ENCODE assay signal across 1 cellular context in the genomic region with DNA sequence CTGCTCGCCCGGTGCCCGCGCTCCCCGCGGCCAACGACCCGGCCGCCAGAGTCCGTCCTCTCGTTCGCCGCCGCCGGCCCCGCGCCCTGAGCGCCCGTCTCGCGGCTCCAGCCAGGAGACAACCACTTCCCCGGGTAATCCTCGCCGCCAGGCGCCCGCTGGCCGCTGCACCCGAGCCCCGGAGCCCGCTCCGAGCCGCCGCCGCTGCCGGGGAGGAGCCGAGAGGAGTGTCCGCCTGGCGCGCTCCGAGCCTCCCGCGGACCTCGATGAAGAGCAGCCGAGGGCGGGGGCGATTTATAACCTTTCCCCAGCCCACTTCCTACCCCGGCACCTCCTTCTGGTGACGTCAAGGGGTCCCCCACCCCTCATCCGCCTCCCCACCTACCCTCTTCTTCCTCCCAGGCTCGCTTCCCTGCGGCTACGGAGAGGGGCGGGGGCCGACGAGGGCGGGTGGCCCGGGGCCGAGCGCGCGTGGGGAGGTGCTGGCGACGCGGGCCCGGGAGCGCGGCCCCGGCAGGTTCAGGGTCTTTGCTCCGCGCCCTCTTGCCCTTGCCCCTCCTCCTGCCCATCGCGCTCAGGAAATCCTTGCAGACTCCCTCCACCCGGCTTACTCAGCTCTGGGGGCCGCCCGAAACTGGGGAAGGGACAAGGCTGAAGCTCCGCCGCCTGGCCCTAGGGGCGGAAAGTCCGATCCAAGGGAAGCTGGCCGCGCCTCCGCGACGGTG.
TF ChIP-seq lines count a peak whose summit lies in the region.

A gene with protein sequence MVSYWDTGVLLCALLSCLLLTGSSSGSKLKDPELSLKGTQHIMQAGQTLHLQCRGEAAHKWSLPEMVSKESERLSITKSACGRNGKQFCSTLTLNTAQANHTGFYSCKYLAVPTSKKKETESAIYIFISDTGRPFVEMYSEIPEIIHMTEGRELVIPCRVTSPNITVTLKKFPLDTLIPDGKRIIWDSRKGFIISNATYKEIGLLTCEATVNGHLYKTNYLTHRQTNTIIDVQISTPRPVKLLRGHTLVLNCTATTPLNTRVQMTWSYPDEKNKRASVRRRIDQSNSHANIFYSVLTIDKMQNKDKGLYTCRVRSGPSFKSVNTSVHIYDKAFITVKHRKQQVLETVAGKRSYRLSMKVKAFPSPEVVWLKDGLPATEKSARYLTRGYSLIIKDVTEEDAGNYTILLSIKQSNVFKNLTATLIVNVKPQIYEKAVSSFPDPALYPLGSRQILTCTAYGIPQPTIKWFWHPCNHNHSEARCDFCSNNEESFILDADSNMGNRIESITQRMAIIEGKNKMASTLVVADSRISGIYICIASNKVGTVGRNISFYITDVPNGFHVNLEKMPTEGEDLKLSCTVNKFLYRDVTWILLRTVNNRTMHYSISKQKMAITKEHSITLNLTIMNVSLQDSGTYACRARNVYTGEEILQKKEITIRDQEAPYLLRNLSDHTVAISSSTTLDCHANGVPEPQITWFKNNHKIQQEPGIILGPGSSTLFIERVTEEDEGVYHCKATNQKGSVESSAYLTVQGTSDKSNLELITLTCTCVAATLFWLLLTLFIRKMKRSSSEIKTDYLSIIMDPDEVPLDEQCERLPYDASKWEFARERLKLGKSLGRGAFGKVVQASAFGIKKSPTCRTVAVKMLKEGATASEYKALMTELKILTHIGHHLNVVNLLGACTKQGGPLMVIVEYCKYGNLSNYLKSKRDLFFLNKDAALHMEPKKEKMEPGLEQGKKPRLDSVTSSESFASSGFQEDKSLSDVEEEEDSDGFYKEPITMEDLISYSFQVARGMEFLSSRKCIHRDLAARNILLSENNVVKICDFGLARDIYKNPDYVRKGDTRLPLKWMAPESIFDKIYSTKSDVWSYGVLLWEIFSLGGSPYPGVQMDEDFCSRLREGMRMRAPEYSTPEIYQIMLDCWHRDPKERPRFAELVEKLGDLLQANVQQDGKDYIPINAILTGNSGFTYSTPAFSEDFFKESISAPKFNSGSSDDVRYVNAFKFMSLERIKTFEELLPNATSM (N-terminal part only) (minus strand): TSS at position 268 of the 725 bp plus-strand sequence. CDS start 285 bp downstream, outside the sequence.

TF ChIP-seq in GM12878, 131 proteins besides CTCF, POLR2A, EP300 and RAD21 (continued from another document):
- TF ChIP-seq, protein P1, sequence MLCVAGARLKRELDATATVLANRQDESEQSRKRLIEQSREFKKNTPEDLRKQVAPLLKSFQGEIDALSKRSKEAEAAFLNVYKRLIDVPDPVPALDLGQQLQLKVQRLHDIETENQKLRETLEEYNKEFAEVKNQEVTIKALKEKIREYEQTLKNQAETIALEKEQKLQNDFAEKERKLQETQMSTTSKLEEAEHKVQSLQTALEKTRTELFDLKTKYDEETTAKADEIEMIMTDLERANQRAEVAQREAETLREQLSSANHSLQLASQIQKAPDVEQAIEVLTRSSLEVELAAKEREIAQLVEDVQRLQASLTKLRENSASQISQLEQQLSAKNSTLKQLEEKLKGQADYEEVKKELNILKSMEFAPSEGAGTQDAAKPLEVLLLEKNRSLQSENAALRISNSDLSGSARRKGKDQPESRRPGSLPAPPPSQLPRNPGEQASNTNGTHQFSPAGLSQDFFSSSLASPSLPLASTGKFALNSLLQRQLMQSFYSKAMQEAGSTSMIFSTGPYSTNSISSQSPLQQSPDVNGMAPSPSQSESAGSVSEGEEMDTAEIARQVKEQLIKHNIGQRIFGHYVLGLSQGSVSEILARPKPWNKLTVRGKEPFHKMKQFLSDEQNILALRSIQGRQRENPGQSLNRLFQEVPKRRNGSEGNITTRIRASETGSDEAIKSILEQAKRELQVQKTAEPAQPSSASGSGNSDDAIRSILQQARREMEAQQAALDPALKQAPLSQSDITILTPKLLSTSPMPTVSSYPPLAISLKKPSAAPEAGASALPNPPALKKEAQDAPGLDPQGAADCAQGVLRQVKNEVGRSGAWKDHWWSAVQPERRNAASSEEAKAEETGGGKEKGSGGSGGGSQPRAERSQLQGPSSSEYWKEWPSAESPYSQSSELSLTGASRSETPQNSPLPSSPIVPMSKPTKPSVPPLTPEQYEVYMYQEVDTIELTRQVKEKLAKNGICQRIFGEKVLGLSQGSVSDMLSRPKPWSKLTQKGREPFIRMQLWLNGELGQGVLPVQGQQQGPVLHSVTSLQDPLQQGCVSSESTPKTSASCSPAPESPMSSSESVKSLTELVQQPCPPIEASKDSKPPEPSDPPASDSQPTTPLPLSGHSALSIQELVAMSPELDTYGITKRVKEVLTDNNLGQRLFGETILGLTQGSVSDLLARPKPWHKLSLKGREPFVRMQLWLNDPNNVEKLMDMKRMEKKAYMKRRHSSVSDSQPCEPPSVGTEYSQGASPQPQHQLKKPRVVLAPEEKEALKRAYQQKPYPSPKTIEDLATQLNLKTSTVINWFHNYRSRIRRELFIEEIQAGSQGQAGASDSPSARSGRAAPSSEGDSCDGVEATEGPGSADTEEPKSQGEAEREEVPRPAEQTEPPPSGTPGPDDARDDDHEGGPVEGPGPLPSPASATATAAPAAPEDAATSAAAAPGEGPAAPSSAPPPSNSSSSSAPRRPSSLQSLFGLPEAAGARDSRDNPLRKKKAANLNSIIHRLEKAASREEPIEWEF (IDR thresholded peaks at IDR 0.05; ENCODE audit: insufficient replicate concordance, low read depth, low read length): no peak
- TF ChIP-seq DPF2 (IDR thresholded peaks at IDR 0.05): peak; percentile 32; the same call in 1 of the 2 replicates
